In the genomic region with DNA sequence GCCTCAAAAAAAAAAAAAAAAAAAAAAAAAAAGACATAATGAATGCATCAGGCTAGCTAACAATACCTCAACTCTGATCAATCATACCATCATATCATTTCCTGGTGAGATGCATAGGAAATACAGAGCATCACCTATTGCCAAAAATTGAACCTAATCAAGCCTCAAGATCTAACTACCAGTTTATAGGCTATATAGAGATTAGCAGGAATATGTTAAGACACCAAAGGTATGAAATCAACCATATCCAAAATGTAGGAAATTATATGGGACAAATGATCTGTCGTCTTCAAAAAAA, we compare ENCODE assay signal across 8 cellular contexts. TPM values are rescaled to one million over a fixed set of nuclear protein-coding genes. Genes with fewer than 3 reads are reported as not detected.
DNase-seq lines count a peak whose midpoint lies in the region; ATAC-seq and TF ChIP-seq lines count a peak whose summit lies in the region.

No MANE protein-coding gene starts in this region.

- WGBS in gastroesophageal sphincter (ENCODE audit: low coverage in 1 of 2), 2 donors = 18 to 25% methylated on average over 1 of the region's 1 CpG

- H3K27ac ChIP-seq in RWPE1 (peak overlapping the region; percentile 85), gastroesophageal sphincter (peak overlapping the region; percentile 5 to 83 (median 80)), skin epidermis (peak overlapping the region in 20 of 21 experiments; percentile 71 to 94 (median 83))

- CTCF ChIA-PET in RWPE1 (lab: Yijun Ruan, JAX) = interaction anchor here (0.5 to 0.7 kb wide), 3 partner anchors 10 to 1710 kb away, joined by 3 to 4 read pairs (median 3); no protein-coding TSS in a partner anchor

- POLR2A ChIA-PET in RWPE1 (lab: Yijun Ruan, JAX; ENCODE audit: low non-redundant PET) = interaction anchor here (0.6 kb wide), 1 partner anchor 33 kb away, joined by 3 read pairs; no protein-coding TSS in a partner anchor

- H3K27me3 ChIP-seq in gastroesophageal sphincter = no peaks in the 10 kb centered on the region

- peaks cover 0 to 3% of the 10 kb centered on the region in 2 donors for H3K36me3 ChIP-seq in gastroesophageal sphincter

- DNase-seq in RWPE1 (ENCODE audit: low spot score) (no peak), dermis blood vessel endothelial cell (no peak)

- peaks cover 0 to 35% (median 11%) of the 10 kb centered on the region in 3 donors for H3K4me1 ChIP-seq in gastroesophageal sphincter

- no peak for TF ChIP-seq CTCF in RWPE1 (conservative IDR thresholded peaks at IDR 0.05; ENCODE audit: low read depth)
- TF ChIP-seq CTCF in gastroesophageal sphincter (IDR thresholded peaks at IDR 0.05) = no peak

- TF ChIP-seq EP300 in gastroesophageal sphincter (IDR thresholded peaks at IDR 0.05) = no peak

- no peaks in the 10 kb centered on the region for H3K9me3 ChIP-seq in gastroesophageal sphincter

- ATAC-seq in GM21526 (IDR thresholded peaks at IDR 0.05; ENCODE audit: low FRiP score, unreplicated experiment) (peak; percentile 17), gastroesophageal sphincter (no peak), HG03159 (IDR thresholded peaks at IDR 0.05; ENCODE audit: unreplicated experiment) (no peak), HG03565 (IDR thresholded peaks at IDR 0.05; ENCODE audit: unreplicated experiment) (no peak), HG03354 (IDR thresholded peaks at IDR 0.05; ENCODE audit: poor library complexity, severe bottlenecking, unreplicated experiment) (no peak)

- H3K4me3 ChIP-seq in gastroesophageal sphincter (peak overlapping the region; percentile 88), skin epidermis (peak overlapping the region; percentile 80 to 95 (median 91))

- TF ChIP-seq POLR2A in gastroesophageal sphincter (IDR thresholded peaks at IDR 0.05) = no peak

RNA-seq across cellular contexts. Expression of a gene that starts 0.4 kb away (rescaled TPM):
- 10 to 100 TPM in 2 of 4 donors, 1 to 10 TPM in 2; 7.8 to 12.8 (median 10.1) TPM for total RNA-seq in gastroesophageal sphincter
- total RNA-seq in dermis blood vessel endothelial cell = 15.0 and 16.5 TPM in 2 replicates

RNA-seq across cellular contexts. Expression of a gene that starts 28.4 kb away (rescaled TPM):
- total RNA-seq in gastroesophageal sphincter (10 to 100 TPM in 1 of 4 donors, 1 to 10 TPM in 3; 2.2 to 12.7 (median 4.5) TPM), dermis blood vessel endothelial cell (83.0 and 274 TPM in 2 replicates)
